ENCODE assay signal across 8 cellular contexts in genomic region chr21:46324390-46325072, GRCh38. TPM values are rescaled to one million over a fixed set of nuclear protein-coding genes. Genes with fewer than 3 reads are reported as not detected.
DNase-seq lines count a peak whose midpoint lies in the region; ATAC-seq and TF ChIP-seq lines count a peak whose summit lies in the region.

No MANE protein-coding gene starts in this region.

- peak overlapping the region; percentile 95 to 96 for H3K4me3 Mint-ChIP-seq in CD14-positive monocyte
- H3K4me3 Mint-ChIP-seq in activated CD4-positive, alpha-beta memory T cell treated with anti-CD3 and anti-CD28 coated beads for 36 hours = peak overlapping the region; percentile 90

- peaks cover 0 to 5% of the 10 kb centered on the region in 2 donors for H3K36me3 ChIP-seq in lung (ENCODE audit: control insufficient read depth in 2 of 2, insufficient read depth in 2 of 2, low read length in 2 of 2)

- WGBS in lung, 2 donors = 1% methylated on average over 64 to 98 of the region's 98 CpGs

- POLR2A ChIA-PET in activated CD4-positive, alpha-beta memory T cell treated with anti-CD3 and anti-CD28 coated beads for 36 hours (lab: Charles Lee) = no interaction called here

- intact Hi-C loops in CD14-positive monocyte (cut with micrococcal nuclease) = loop anchor here (1.0 to 10.0 kb wide), 7 partner anchors 37 to 140 kb away; partner anchors contain the start of genes YBEY (in 2 of the 2), DIP2A (in 1 of the 2), LSS (in 1 of the 2) and MCM3AP (in 1 of the 2)
- intact Hi-C loops in activated CD4-positive, alpha-beta memory T cell treated with anti-CD3 and anti-CD28 coated beads for 36 hours (cut with micrococcal nuclease) = loop anchor here (1.0 to 2.0 kb wide), 4 partner anchors 38 to 182 kb away; partner anchors contain the start of genes DIP2A, LSS and YBEY

- peaks cover 14 to 31% of the 10 kb centered on the region in 2 donors for H3K36me3 Mint-ChIP-seq in CD14-positive monocyte
- peaks cover 44% of the 10 kb centered on the region for H3K36me3 Mint-ChIP-seq in activated CD4-positive, alpha-beta memory T cell treated with anti-CD3 and anti-CD28 coated beads for 36 hours

- H3K27ac Mint-ChIP-seq in CD14-positive monocyte = peak overlapping the region in 6 of 7 donors; percentile 96 to 99 (median 99)
- H3K27ac Mint-ChIP-seq in activated CD4-positive, alpha-beta memory T cell treated with anti-CD3 and anti-CD28 coated beads for 36 hours = peak overlapping the region; percentile 95

- H3K9me3 ChIP-seq in lung (ENCODE audit: control insufficient read depth in 2 of 2, insufficient read depth in 1 of 2, low read length in 1 of 2) = peaks cover 0 to 1% of the 10 kb centered on the region in 2 donors

- no peaks in the 10 kb centered on the region for H3K27me3 ChIP-seq in lung (ENCODE audit: control insufficient read depth, insufficient read depth)

- peaks cover 0 to 4% (median 0%) of the 10 kb centered on the region in 7 donors for H3K9me3 Mint-ChIP-seq in CD14-positive monocyte
- no peaks in the 10 kb centered on the region for H3K9me3 Mint-ChIP-seq in activated CD4-positive, alpha-beta memory T cell treated with anti-CD3 and anti-CD28 coated beads for 36 hours

- H3K4me3 ChIP-seq in lung = peak overlapping the region; percentile 94

- H3K27ac ChIP-seq in lung (ENCODE audit: low read depth in 1 of 2, low read length in 1 of 2) = peak overlapping the region; percentile 98

- TF ChIP-seq CTCF in CD14-positive monocyte (IDR thresholded peaks at IDR 0.05) (peak; percentile 29), lung (IDR thresholded peaks at IDR 0.05; ENCODE audit: control extremely low read depth, extremely low read depth) (no peak)

- ATAC-seq in GM19324 (IDR thresholded peaks at IDR 0.05; ENCODE audit: low FRiP score, unreplicated experiment) (peak; percentile 60), HG03457 (IDR thresholded peaks at IDR 0.05; ENCODE audit: unreplicated experiment) (peak; percentile 36), lung (ENCODE audit: insufficient read depth, low FRiP score) (peak; percentile 91)

- H3K4me1 Mint-ChIP-seq in CD14-positive monocyte = peaks cover 41% of the 10 kb centered on the region
- peaks cover 30% of the 10 kb centered on the region for H3K4me1 Mint-ChIP-seq in activated CD4-positive, alpha-beta memory T cell treated with anti-CD3 and anti-CD28 coated beads for 36 hours (ENCODE audit: low read depth)

- peaks cover 0 to 2% (median 0%) of the 10 kb centered on the region in 3 donors for H3K27me3 Mint-ChIP-seq in CD14-positive monocyte (ENCODE audit: low read depth in 3 of 3)
- H3K27me3 Mint-ChIP-seq in activated CD4-positive, alpha-beta memory T cell treated with anti-CD3 and anti-CD28 coated beads for 36 hours = no peaks in the 10 kb centered on the region

- DNase-seq in CD14-positive monocyte (ENCODE audit: low spot score) (peak; percentile 82), NCI-H748 treated with DMSO at 0.1 percent for 48 hours (lab: John Stamatoyannopoulos, UW) (peak; percentile 60), ecto neural progenitor cell (ENCODE audit: low spot score) (peak; percentile 94), lung (ENCODE audit: low spot score) (peak; percentile 86)
- DNase-seq in activated CD4-positive, alpha-beta memory T cell treated with anti-CD3 and anti-CD28 coated beads for 36 hours = peak; percentile 89
- DNase-seq in stimulated activated CD4-positive, alpha-beta T cell treated with anti-CD3 and anti-CD28 coated beads, TNF-alpha, amount 100 ng/mL, for 1 hour (ENCODE audit: low read depth in 3 of 3, low spot score in 1 of 3) = peak; percentile 73 to 87 (median 79)

- CTCF ChIA-PET in activated CD4-positive, alpha-beta memory T cell treated with anti-CD3 and anti-CD28 coated beads for 36 hours (lab: Charles Lee) = interaction anchor here (1.2 to 1.7 kb wide), 3 partner anchors 28 to 181 kb away, joined by 3 to 8 read pairs (median 6); partner anchors contain the start of genes MCM3AP and YBEY

- H3K4me1 ChIP-seq in lung (ENCODE audit: control insufficient read depth in 2 of 2, insufficient read depth in 2 of 2, low read length in 2 of 2) = peaks cover 0 to 13% of the 10 kb centered on the region in 2 donors

RNA-seq across cellular contexts. Expression of gene PCNT, which starts 0.6 kb away (rescaled TPM):
- polyA plus RNA-seq in CD14-positive monocyte = 1 to 10 TPM; 4.2 to 5.1 TPM
- 10 to 100 TPM; 48.5 to 50.6 TPM for total RNA-seq in activated CD4-positive, alpha-beta memory T cell treated with anti-CD3 and anti-CD28 coated beads for 36 hours
- total RNA-seq in lung = 10 to 100 TPM; 26.8 to 37.2 TPM
- 10 to 100 TPM in 1 of 2 donors, 1 to 10 TPM in 1; 9.8 to 10.3 TPM for polyA plus RNA-seq in lung

RNA-seq across cellular contexts. Expression of gene C21orf58, which starts 0.9 kb away (rescaled TPM):
- polyA plus RNA-seq in CD14-positive monocyte (under 1 TPM; 0.15 to 0.21 TPM), lung (1 to 10 TPM; 4.8 to 5.4 TPM)
- 10 to 100 TPM; 25.8 to 28.1 TPM for total RNA-seq in activated CD4-positive, alpha-beta memory T cell treated with anti-CD3 and anti-CD28 coated beads for 36 hours
- 10 to 100 TPM; 12.4 to 20.8 TPM for total RNA-seq in lung

RNA-seq across cellular contexts. Expression of gene YBEY, which starts 38.4 kb away (rescaled TPM):
- 1 to 10 TPM; 4.1 to 5.2 TPM for polyA plus RNA-seq in CD14-positive monocyte
- total RNA-seq in activated CD4-positive, alpha-beta memory T cell treated with anti-CD3 and anti-CD28 coated beads for 36 hours = 10 to 100 TPM; 14.4 to 14.8 TPM
- total RNA-seq in lung = 10 to 100 TPM; 12.7 to 17.4 TPM
- polyA plus RNA-seq in lung = 10 to 100 TPM in 1 of 2 donors, 1 to 10 TPM in 1; 7.6 to 32.1 TPM

RNA-seq across cellular contexts. Expression of gene MCM3AP, which starts 39.1 kb away (rescaled TPM):
- 10 to 100 TPM; 30.9 to 32.7 TPM for polyA plus RNA-seq in CD14-positive monocyte
- total RNA-seq in activated CD4-positive, alpha-beta memory T cell treated with anti-CD3 and anti-CD28 coated beads for 36 hours = 100 to 1,000 TPM; 117 to 126 TPM
- total RNA-seq in lung = 100 to 1,000 TPM; 114 TPM
- polyA plus RNA-seq in lung = 10 to 100 TPM; 40.7 to 43.8 TPM

Comparison
In these comparisons a context has a peak if more than half of its experiments do, and no peak if none do; other contexts are left out.
1. Peak in every context shown above with its lines: DNase-seq, ATAC-seq, H3K4me3 ChIP-seq and H3K27ac ChIP-seq.
2. ATAC-seq: peak in every context shown above with its lines; median percentile 91 in lung; 60 in GM19324; 36 in HG03457.